31 cellular contexts compared by ENCODE assay signal in genomic region chr3:144105542-144105941, GRCh38.
DNase-seq lines count a peak whose midpoint lies in the region; ATAC-seq, FAIRE-seq and TF ChIP-seq lines count a peak whose summit lies in the region.
"Had no signal": no experiment of that assay in that cellular context is flagged by ENCODE, and none has a peak within 500 bp of the region (broad histone marks: within the 10 kb centered on the region; RNA-seq: fewer than 3 reads in every experiment).

No MANE protein-coding gene starts in this region.

- TF ChIP-seq POLR2A in HepG2 (IDR thresholded peaks at IDR 0.05; ENCODE audit: insufficient read depth in 1 of 2, low read depth in 2 of 2, low read length in 2 of 2) (no peak), esophagus squamous epithelium (IDR thresholded peaks at IDR 0.05) (no peak)

- DNase-seq in ACHN, result peak; percentile 51
- peak; percentile 46 for DNase-seq in HT-29 (ENCODE audit: low spot score)
- DNase-seq in HepG2 (ENCODE audit: low spot score), result peak; percentile 13
- DNase-seq in SK-N-DZ (ENCODE audit: low spot score), result no peak
- no peak for DNase-seq in MG63
- no peak for DNase-seq in esophagus squamous epithelium (lab: John Stamatoyannopoulos, UW)
- DNase-seq: activated CD4-positive, alpha-beta T cell treated with anti-CD3 and anti-CD28 coated beads for 48 hours; activated naive CD4-positive, alpha-beta T cell treated with Interleukin-2 at 50 U/mL for 16 hours; activated T-cell treated with anti-CD3 and anti-CD28 coated beads, Interleukin-2, amount 50 U/mL, for 24 hours; adrenal gland; CD8-positive, alpha-beta memory T cell; DND-41; effector CD4-positive, alpha-beta T cell; heart left ventricle; left lung; natural killer cell; NCI-H1092; NCI-H187; NCI-H2171 treated with DMSO at 0.1 percent for 48 hours; NCI-H524; PC-9; Right ventricle myocardium superior; stimulated activated CD4-positive, alpha-beta T cell treated with anti-CD3 and anti-CD28 coated beads, Interleukin-2, amount 100 ng/mL, for 24 hours had no signal

- POLR2A ChIA-PET in HepG2 (lab: Yijun Ruan, JAX), result no interaction called here

- in situ Hi-C loops in ACHN (cut with HindIII; ENCODE audit: low pct_ligation_motif_present, low pct_unique_long_range_greater_than_20kb, low sequenced_read_pairs) (no loop called here), HepG2 (cut with HindIII; ENCODE audit: extremely low pct_ligation_motif_present, low pct_unique_long_range_greater_than_20kb) (no loop called here)

- H3K9me3 Mint-ChIP-seq in brain, result peaks cover 2 to 5% (median 5%) of the 10 kb centered on the region in 5 experiments
- H3K9me3 Mint-ChIP-seq: activated T-cell treated with anti-CD3 and anti-CD28 coated beads, Interleukin-2, amount 50 U/mL, for 24 hours; natural killer cell had no signal

- no peaks in the 10 kb centered on the region for H3K79me2 ChIP-seq in HepG2 (ENCODE audit: insufficient read depth, low read length)

- H3K9ac ChIP-seq in HepG2 (ENCODE audit: insufficient read depth, low read depth, low read length), result no peak overlapping the region

- H3K27me3 Mint-ChIP-seq in brain, result peaks cover 21% of the 10 kb centered on the region

- intact Hi-C loops in HepG2 (cut with micrococcal nuclease; ENCODE audit: unreplicated experiment) (no loop called here), esophagus squamous epithelium (cut with DNase I) (no loop called here)

- H3K4me1 ChIP-seq in HepG2 (ENCODE audit: insufficient read depth, low read length) (peaks cover 10% of the 10 kb centered on the region; the same call in 1 of the 2 replicates), esophagus squamous epithelium (peaks cover 0 to 20% (median 0%) of the 10 kb centered on the region in 3 donors)
- H3K4me1 ChIP-seq: A549, adrenal gland, breast epithelium, left lung had no signal

- H3K9me3 ChIP-seq in HepG2 (ENCODE audit: low read length) (no peaks in the 10 kb centered on the region), MG63 (no peaks in the 10 kb centered on the region), esophagus squamous epithelium (no peaks in the 10 kb centered on the region)
- H3K9me3 ChIP-seq: A549, adrenal gland, breast epithelium, heart left ventricle, left lung, tibial nerve had no signal

- no peak overlapping the region for H3K4me3 ChIP-seq in HepG2 (replicated peaks in 1 of 3; ENCODE audit: insufficient read depth in 1 of 3, low read depth in 2 of 3, low read length in 3 of 3)
- H3K4me3 ChIP-seq in MG63, result no peak overlapping the region
- H3K4me3 ChIP-seq in esophagus squamous epithelium, result no peak overlapping the region
- H3K4me3 ChIP-seq: A549, adrenal gland, breast epithelium, heart left ventricle, left lung, PC-9, tibial nerve had no signal

- H3K4me2 ChIP-seq in HepG2 (ENCODE audit: low read depth, low read length), result no peak overlapping the region
- H3K4me2 ChIP-seq: A549, PC-9 had no signal

- no peak for TF ChIP-seq CTCF in brain (conservative IDR thresholded peaks at IDR 0.05)
- TF ChIP-seq CTCF in HepG2 (CRISPR knock-in tag; IDR thresholded peaks at IDR 0.05), result no peak
- no peak for TF ChIP-seq CTCF in esophagus squamous epithelium (IDR thresholded peaks at IDR 0.05)

- no peak for FAIRE-seq in HepG2 (lab: Jason Lieb, UNC)
- FAIRE-seq: A549, colon had no signal

- H3K27me3 ChIP-seq in HepG2 (ENCODE audit: control insufficient read depth in 1 of 2, insufficient read depth in 2 of 2, low read length in 2 of 2) (no peaks in the 10 kb centered on the region; a peak in 1 of 5 replicates), MG63 (no peaks in the 10 kb centered on the region), esophagus squamous epithelium (no peaks in the 10 kb centered on the region)
- H3K27me3 ChIP-seq: adrenal gland, breast epithelium, heart left ventricle, left lung, tibial nerve had no signal

- H3K36me3 ChIP-seq in HepG2 (replicated peaks in 1 of 2; ENCODE audit: control insufficient read depth in 1 of 2, insufficient read depth in 2 of 2, low read length in 2 of 2) (no peaks in the 10 kb centered on the region), MG63 (no peaks in the 10 kb centered on the region), esophagus squamous epithelium (no peaks in the 10 kb centered on the region)
- H3K36me3 ChIP-seq: adrenal gland, breast epithelium, heart left ventricle, left lung, tibial nerve had no signal

- H3K27ac ChIP-seq in HepG2 (ENCODE audit: extremely low read length, insufficient read depth, low read length) (no peak overlapping the region), esophagus squamous epithelium (no peak overlapping the region)
- H3K27ac ChIP-seq: A549, adrenal gland, breast epithelium, heart left ventricle, left lung, PC-9, tibial nerve had no signal

- ATAC-seq in HepG2, result peak; percentile 77
- ATAC-seq in GM18502 (IDR thresholded peaks at IDR 0.05; ENCODE audit: poor library complexity, unreplicated experiment), result no peak
- ATAC-seq: A549, left lung, natural killer cell had no signal

- TF ChIP-seq EP300 in HepG2 (IDR thresholded peaks at IDR 0.05; ENCODE audit: low read depth in 2 of 2, low read length in 2 of 2) (no peak), HepG2 (CRISPR knock-in tag; IDR thresholded peaks at IDR 0.05; ENCODE audit: borderline replicate concordance) (no peak)

- TF ChIP-seq RAD21 in HepG2 (CRISPR knock-in tag; IDR thresholded peaks at IDR 0.05), result no peak

- peaks cover 50% of the 10 kb centered on the region for H3K4me1 Mint-ChIP-seq in brain

- H3K36me3 Mint-ChIP-seq in brain, result peaks cover 5% of the 10 kb centered on the region
- H3K36me3 Mint-ChIP-seq: CD8-positive, alpha-beta memory T cell; mesothelial cell of epicardium; natural killer cell had no signal

- no peak overlapping the region for H2AFZ ChIP-seq in HepG2 (ENCODE audit: low read length)
- H2AFZ ChIP-seq: PC-9 had no signal

- H4K20me1 ChIP-seq in HepG2 (ENCODE audit: insufficient read depth, low read length), result no peaks in the 10 kb centered on the region

- WGBS in HepG2 (ENCODE audit: low lambda C conversion rate), result 2% methylated on average over 3 of the region's 3 CpGs
- WGBS in esophagus squamous epithelium, 2 donors, result 61 to 73% methylated on average over 3 of the region's 3 CpGs

- no TSS peak for BruUV-seq in HepG2 (replicated peaks; lab: Mats Ljungman, UMichigan)

- peak overlapping the region in 3 of 5 experiments; percentile 46 to 86 (median 54) for H3K27ac Mint-ChIP-seq in brain
- H3K27ac Mint-ChIP-seq: activated T-cell treated with anti-CD3 and anti-CD28 coated beads, Interleukin-2, amount 50 U/mL, for 24 hours; B cell; CD8-positive, alpha-beta memory T cell; mesothelial cell of epicardium; natural killer cell had no signal

- CTCF ChIA-PET in HepG2 (lab: Yijun Ruan, JAX; ENCODE audit: low intra/inter-chr PET ratio, low total read pairs), result no interaction called here

- H3K4me3 Mint-ChIP-seq in brain, result no peak overlapping the region
- H3K4me3 Mint-ChIP-seq: activated T-cell treated with anti-CD3 and anti-CD28 coated beads, Interleukin-2, amount 50 U/mL, for 24 hours; B cell; CD8-positive, alpha-beta memory T cell; mesothelial cell of epicardium; natural killer cell had no signal

TF ChIP-seq in HepG2, 621 proteins besides CTCF, POLR2A, EP300 and RAD21 (continues in another document):
- TF ChIP-seq ZNF766 (CRISPR knock-in tag; IDR thresholded peaks at IDR 0.05; ENCODE audit: borderline replicate concordance), result no peak
- TF ChIP-seq CENPBD1 (CRISPR knock-in tag; IDR thresholded peaks at IDR 0.05; ENCODE audit: borderline replicate concordance, low read depth), result no peak
- TF ChIP-seq, protein P1, sequence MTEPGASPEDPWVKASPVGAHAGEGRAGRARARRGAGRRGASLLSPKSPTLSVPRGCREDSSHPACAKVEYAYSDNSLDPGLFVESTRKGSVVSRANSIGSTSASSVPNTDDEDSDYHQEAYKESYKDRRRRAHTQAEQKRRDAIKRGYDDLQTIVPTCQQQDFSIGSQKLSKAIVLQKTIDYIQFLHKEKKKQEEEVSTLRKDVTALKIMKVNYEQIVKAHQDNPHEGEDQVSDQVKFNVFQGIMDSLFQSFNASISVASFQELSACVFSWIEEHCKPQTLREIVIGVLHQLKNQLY (CRISPR knock-in tag; IDR thresholded peaks at IDR 0.05), result no peak
- TF ChIP-seq ZNF703 (CRISPR knock-in tag; IDR thresholded peaks at IDR 0.05; ENCODE audit: borderline replicate concordance), result no peak
- no peak for TF ChIP-seq HDAC6 (IDR thresholded peaks at IDR 0.05; ENCODE audit: low read depth, low read length)
- no peak for TF ChIP-seq ZNF7 (CRISPR knock-in tag; IDR thresholded peaks at IDR 0.05)
- 0 out of 2 replicates have a peak, but pooled peaks have one; percentile 45 for TF ChIP-seq HNF1A (IDR thresholded peaks at IDR 0.05; ENCODE audit: low read depth)
- TF ChIP-seq HNF1A (CRISPR knock-in tag; IDR thresholded peaks at IDR 0.05; ENCODE audit: borderline replicate concordance), result no peak

Comparison
In these comparisons a context has a peak if more than half of its experiments do, and no peak if none do; other contexts are left out.
1. DNase-seq: peak in ACHN (single experiment), HT-29 (single experiment) and HepG2 (single experiment); none in SK-N-DZ (single experiment), MG63 (single experiment) and esophagus squamous epithelium (single experiment).